ENCODE assay signal across 18 cellular contexts in genomic region chr2:181823405-181823804, GRCh38.
A peak's percentile ranks its signal among the peaks of the same experiment; 100 is the strongest.
DNase-seq lines count a peak whose midpoint lies in the region; ATAC-seq and TF ChIP-seq lines count a peak whose summit lies in the region.
"Had no signal": no experiment of that assay in that cellular context is flagged by ENCODE, and none has a peak within 500 bp of the region (broad histone marks: within the 10 kb centered on the region; RNA-seq: fewer than 3 reads in every experiment).

No MANE protein-coding gene starts in this region.

- H3K27ac ChIP-seq in foreskin keratinocyte, result no peak overlapping the region
- H3K27ac ChIP-seq: BLaER1, GM23248, KMS-11 had no signal

- H3K4me3 ChIP-seq in MG63 (no peak overlapping the region), epithelial cell of esophagus (ENCODE audit: low read length) (no peak overlapping the region)
- H3K4me3 ChIP-seq: BLaER1, GM12878, GM23248 had no signal

- H3K27me3 ChIP-seq in MG63 (no peaks in the 10 kb centered on the region), foreskin keratinocyte (no peaks in the 10 kb centered on the region)
- H3K27me3 ChIP-seq: BLaER1 had no signal

- TF ChIP-seq CTCF in epithelial cell of esophagus (IDR thresholded peaks at IDR 0.05; ENCODE audit: insufficient read depth, low read depth, low read length, missing control alignments), result no peak
- no peak for TF ChIP-seq CTCF in foreskin keratinocyte (conservative IDR thresholded peaks at IDR 0.05)

- DNase-seq in Daoy (ENCODE audit: low read depth) (peak; percentile 39), HT1080 (ENCODE audit: low read depth) (peak; percentile 68), MG63 (peak; percentile 9), epithelial cell of esophagus (ENCODE audit: low read depth) (peak; percentile 12), foreskin keratinocyte (no peak), DMS 273 treated with DMSO at 0.1 percent for 48 hours (lab: John Stamatoyannopoulos, UW) (no peak)
- DNase-seq: 8988T; Calu3; CD4-positive, alpha-beta memory T cell; DMS79; GM23248; HCEC 1CT; HFFc6 had no signal

- H3K9me3 ChIP-seq in MG63, result no peaks in the 10 kb centered on the region
- H3K9me3 ChIP-seq: BLaER1 had no signal

- H3K4me1 ChIP-seq in foreskin keratinocyte, result no peaks in the 10 kb centered on the region
- H3K4me1 ChIP-seq: BLaER1 had no signal

- no peaks in the 10 kb centered on the region for H3K36me3 ChIP-seq in MG63
- H3K36me3 ChIP-seq: BLaER1 had no signal

- no peak for ATAC-seq in foreskin keratinocyte
- ATAC-seq in GM18520 (IDR thresholded peaks at IDR 0.05; ENCODE audit: unreplicated experiment), result no peak
- ATAC-seq in HG03521 (IDR thresholded peaks at IDR 0.05; ENCODE audit: unreplicated experiment), result no peak
- ATAC-seq: GM12878 had no signal

Comparison
In these comparisons a context has a peak if more than half of its experiments do, and no peak if none do; other contexts are left out.
1. DNase-seq: peak in Daoy (single experiment), HT1080 (single experiment), MG63 (single experiment) and epithelial cell of esophagus (single experiment); none in foreskin keratinocyte (0 of 2) and DMS 273 treated with DMSO at 0.1 percent for 48 hours (single experiment).